Comparison of ENCODE assay signal across 1 cellular context in genomic region chr2:218755567-218756404, GRCh38.
TF ChIP-seq lines count a peak whose summit lies in the region.

No MANE protein-coding gene starts in this region.

TF ChIP-seq in HepG2, 621 proteins besides CTCF, POLR2A, EP300 and RAD21 (continued from another document and continues in another):
- no peak for TF ChIP-seq PBX2 (CRISPR knock-in tag; IDR thresholded peaks at IDR 0.05)
- peak; percentile 83; the same call in 1 of the 2 replicates for TF ChIP-seq RBAK (CRISPR knock-in tag; IDR thresholded peaks at IDR 0.05)
- TF ChIP-seq ZNF788 (CRISPR knock-in tag; IDR thresholded peaks at IDR 0.05; ENCODE audit: borderline replicate concordance), result peak; percentile 94
- TF ChIP-seq KDM6A (CRISPR knock-in tag; IDR thresholded peaks at IDR 0.05; ENCODE audit: low read depth), result peak; percentile 100
- no peak for TF ChIP-seq NFE2L2 (IDR thresholded peaks at IDR 0.05; ENCODE audit: low read length)
- no peak for TF ChIP-seq HDAC6 (IDR thresholded peaks at IDR 0.05; ENCODE audit: low read depth, low read length)
- TF ChIP-seq ZNF619 (CRISPR knock-in tag; IDR thresholded peaks at IDR 0.05), result no peak
- TF ChIP-seq ZNF367 (CRISPR knock-in tag; IDR thresholded peaks at IDR 0.05; ENCODE audit: borderline replicate concordance), result peak; percentile 94; the same call in 1 of the 2 replicates
- no peak for TF ChIP-seq ATRX (CRISPR knock-in tag; IDR thresholded peaks at IDR 0.05; ENCODE audit: borderline replicate concordance)
- TF ChIP-seq KDM5A (IDR thresholded peaks at IDR 0.05; ENCODE audit: borderline replicate concordance, low read length), result no peak
- no peak for TF ChIP-seq ZNF570 (CRISPR knock-in tag; IDR thresholded peaks at IDR 0.05; ENCODE audit: borderline replicate concordance)
- no peak for TF ChIP-seq EED (CRISPR knock-in tag; IDR thresholded peaks at IDR 0.05)
- no peak for TF ChIP-seq THAP8 (CRISPR knock-in tag; IDR thresholded peaks at IDR 0.05; ENCODE audit: borderline replicate concordance)
- peak; percentile 30; the same call in 1 of the 2 replicates for TF ChIP-seq TCF7L2 (IDR thresholded peaks at IDR 0.05; ENCODE audit: low read depth, low read length)
- TF ChIP-seq ZNF850 (CRISPR knock-in tag; conservative IDR thresholded peaks at IDR 0.05), result no peak
- peak; percentile 82; the same call in 1 of the 2 replicates for TF ChIP-seq ZNF816 (CRISPR knock-in tag; IDR thresholded peaks at IDR 0.05; ENCODE audit: borderline replicate concordance)
- TF ChIP-seq ZNF710 (CRISPR knock-in tag; IDR thresholded peaks at IDR 0.05; ENCODE audit: borderline replicate concordance), result peak; percentile 91
- 0 out of 4 replicates have a peak, but pooled peaks of 1 of the 2 experiments have one; percentile 22 for TF ChIP-seq MAFK (conservative IDR thresholded peaks at IDR 0.05 in 1 of 2, IDR thresholded peaks at IDR 0.05 in 1 of 2; ENCODE audit: low read length in 2 of 2)
- no peak for TF ChIP-seq SYNCRIP (IDR thresholded peaks at IDR 0.05; ENCODE audit: insufficient read depth, low read depth, low read length)
- TF ChIP-seq SMAD1 (CRISPR knock-in tag; IDR thresholded peaks at IDR 0.05; ENCODE audit: borderline replicate concordance, low read depth), result peak; percentile 71; the same call in 1 of the 2 replicates
- TF ChIP-seq TOPORS (CRISPR knock-in tag; IDR thresholded peaks at IDR 0.05), result no peak
- peak; percentile 97 for TF ChIP-seq ZNF609 (CRISPR knock-in tag; IDR thresholded peaks at IDR 0.05; ENCODE audit: borderline replicate concordance)
- no peak for TF ChIP-seq ZNF451 (CRISPR knock-in tag; IDR thresholded peaks at IDR 0.05)
- TF ChIP-seq KMT2B (CRISPR knock-in tag; IDR thresholded peaks at IDR 0.05), result peak; percentile 54; the same call in 1 of the 2 replicates
- TF ChIP-seq ZMYM4 (CRISPR knock-in tag; IDR thresholded peaks at IDR 0.05), result peak; percentile 97
- no peak for TF ChIP-seq IKZF1 (IDR thresholded peaks at IDR 0.05)
- TF ChIP-seq GMEB2 (CRISPR knock-in tag; IDR thresholded peaks at IDR 0.05; ENCODE audit: low read depth), result peak; percentile 46; the same call in 1 of the 2 replicates
- peak; percentile 96 for TF ChIP-seq ZNF232 (CRISPR knock-in tag; IDR thresholded peaks at IDR 0.05; ENCODE audit: borderline replicate concordance)
- no peak for TF ChIP-seq ZNF646 (CRISPR knock-in tag; IDR thresholded peaks at IDR 0.05)
- no peak for TF ChIP-seq ZNF30 (CRISPR knock-in tag; IDR thresholded peaks at IDR 0.05)
- no peak for TF ChIP-seq ZNF713 (CRISPR knock-in tag; IDR thresholded peaks at IDR 0.05)
- peak; percentile 86; the same call in 1 of the 2 replicates for TF ChIP-seq MEIS1 (CRISPR knock-in tag; IDR thresholded peaks at IDR 0.05; ENCODE audit: borderline replicate concordance)
- TF ChIP-seq JDP2 (CRISPR knock-in tag; IDR thresholded peaks at IDR 0.05; ENCODE audit: borderline replicate concordance), result no peak; the same call in 1 of the 2 replicates
- no peak for TF ChIP-seq RARG (CRISPR knock-in tag; IDR thresholded peaks at IDR 0.05; ENCODE audit: low read depth)
- no peak for TF ChIP-seq KLF13 (CRISPR knock-in tag; IDR thresholded peaks at IDR 0.05)
- peak; percentile 92 for TF ChIP-seq E2F2 (CRISPR knock-in tag; IDR thresholded peaks at IDR 0.05; ENCODE audit: borderline replicate concordance)
- TF ChIP-seq DNMT3B (CRISPR knock-in tag; conservative IDR thresholded peaks at IDR 0.05), result peak; percentile 51; the same call in 1 of the 2 replicates
- TF ChIP-seq ZMYM3 (CRISPR knock-in tag; IDR thresholded peaks at IDR 0.05), result peak; percentile 87
- TF ChIP-seq DNMT1 (CRISPR knock-in tag; IDR thresholded peaks at IDR 0.05), result no peak
- 0 out of 2 replicates have a peak, but pooled peaks have one; percentile 12 for TF ChIP-seq RBFOX2 (IDR thresholded peaks at IDR 0.05; ENCODE audit: low read depth, low read length)
- TF ChIP-seq KDM2A (CRISPR knock-in tag; IDR thresholded peaks at IDR 0.05; ENCODE audit: borderline replicate concordance, low read depth), result peak; percentile 77; the same call in 1 of the 2 replicates
- no peak; the same call in 1 of the 2 replicates for TF ChIP-seq FUBP1 (CRISPR knock-in tag; IDR thresholded peaks at IDR 0.05; ENCODE audit: borderline replicate concordance)
- TF ChIP-seq FOXC1 (CRISPR knock-in tag; IDR thresholded peaks at IDR 0.05; ENCODE audit: borderline replicate concordance), result no peak
- peak; percentile 95 for TF ChIP-seq TCF7 (IDR thresholded peaks at IDR 0.05; ENCODE audit: low read depth)
